ENCODE assay signal across 31 cellular contexts in genomic region chr2:96188821-96189526, GRCh38. TPM values are rescaled to one million over a fixed set of nuclear protein-coding genes. Genes with fewer than 3 reads are reported as not detected.
"Had no signal": no experiment of that assay in that cellular context is flagged by ENCODE, and none has a peak within 500 bp of the region (broad histone marks: within the 10 kb centered on the region; RNA-seq: fewer than 3 reads in every experiment).

No MANE protein-coding gene starts in this region.

- H3K27ac ChIP-seq: SK-N-MC, VCaP had no signal

- ATAC-seq: activated T-cell treated with anti-CD3 and anti-CD28 coated beads, Interleukin-2, amount 50 U/mL, for 72 hours; Panc1; Right ventricle myocardium inferior; T-cell had no signal

- H3K9me3 Mint-ChIP-seq: activated CD4-positive, alpha-beta memory T cell treated with anti-CD3 and anti-CD28 coated beads for 36 hours; activated CD4-positive, alpha-beta T cell treated with anti-CD3 and anti-CD28 coated beads, Interleukin-2, amount 10 ng/mL, durations not matched to agents 7 days and 5 days; activated naive CD4-positive, alpha-beta T cell treated with anti-CD3 and anti-CD28 coated beads, Interleukin-2, amount 10 ng/mL, durations not matched to agents 7 days and 5 days; activated naive CD8-positive, alpha-beta T cell treated with anti-CD3 and anti-CD28 coated beads for 36 hours; activated T-cell treated with anti-CD3 and anti-CD28 coated beads, Interleukin-2, amount 50 U/mL, for 72 hours; activated T-helper 2 cell treated with anti-CD3 and anti-CD28 coated beads, Interferon-gamma antibody, Interleukin-2, Interleukin-4, amounts not matched to agents 10 μg/mL and 5 μg/mL and 100 μg/mL, durations not matched to agents 14 hours and 24 hours and 36 hours; T-cell had no signal

- H3K4me3 ChIP-seq: SK-N-MC had no signal

- H3K27ac Mint-ChIP-seq: activated CD4-positive, alpha-beta memory T cell treated with anti-CD3 and anti-CD28 coated beads for 36 hours; activated naive CD4-positive, alpha-beta T cell treated with anti-CD3 and anti-CD28 coated beads, Interleukin-2, amount 10 ng/mL, durations not matched to agents 7 days and 5 days; activated naive CD8-positive, alpha-beta T cell treated with anti-CD3 and anti-CD28 coated beads for 36 hours; activated T-cell treated with anti-CD3 and anti-CD28 coated beads, Interleukin-2, amount 50 U/mL, for 72 hours; activated T-helper 2 cell treated with anti-CD3 and anti-CD28 coated beads, Interferon-gamma antibody, Interleukin-2, Interleukin-4, amounts not matched to agents 10 μg/mL and 5 μg/mL and 100 μg/mL, durations not matched to agents 14 hours and 24 hours and 36 hours; T-cell had no signal

- H3K4me3 Mint-ChIP-seq: activated CD4-positive, alpha-beta memory T cell treated with anti-CD3 and anti-CD28 coated beads for 36 hours; activated CD4-positive, alpha-beta T cell treated with anti-CD3 and anti-CD28 coated beads, Interleukin-2, amount 10 ng/mL, durations not matched to agents 7 days and 5 days; activated naive CD4-positive, alpha-beta T cell treated with anti-CD3 and anti-CD28 coated beads, Interleukin-2, amount 10 ng/mL, durations not matched to agents 7 days and 5 days; activated naive CD8-positive, alpha-beta T cell treated with anti-CD3 and anti-CD28 coated beads for 36 hours; activated T-cell treated with anti-CD3 and anti-CD28 coated beads, Interleukin-2, amount 50 U/mL, for 72 hours; T-cell had no signal

- H3K27me3 Mint-ChIP-seq: activated CD4-positive, alpha-beta memory T cell treated with anti-CD3 and anti-CD28 coated beads for 36 hours; activated CD4-positive, alpha-beta T cell treated with anti-CD3 and anti-CD28 coated beads, Interleukin-2, amount 10 ng/mL, durations not matched to agents 7 days and 5 days; activated naive CD4-positive, alpha-beta T cell treated with anti-CD3 and anti-CD28 coated beads, Interleukin-2, amount 10 ng/mL, durations not matched to agents 7 days and 5 days; activated naive CD8-positive, alpha-beta T cell treated with anti-CD3 and anti-CD28 coated beads for 36 hours; T-cell had no signal

- DNase-seq: activated CD4-positive, alpha-beta memory T cell treated with anti-CD3 and anti-CD28 coated beads for 36 hours; activated CD4-positive, alpha-beta T cell treated with anti-CD3 and anti-CD28 coated beads, Interleukin-2, amount 10 ng/mL, durations not matched to agents 7 days and 5 days; activated CD4-positive, CD25-positive, alpha-beta regulatory T cell; activated CD8-positive, alpha-beta memory T cell treated with anti-CD3 and anti-CD28 coated beads for 24 hours; activated gamma-delta T cell treated with Interleukin-2 at 50 U/mL for 16 hours; activated naive CD4-positive, alpha-beta T cell treated with anti-CD3 and anti-CD28 coated beads, Interleukin-2, amount 10 ng/mL, durations not matched to agents 7 days and 5 days; activated naive CD8-positive, alpha-beta T cell treated with anti-CD3 and anti-CD28 coated beads for 36 hours; activated T-cell treated with anti-CD3 and anti-CD28 coated beads, Interleukin-2, amount 50 U/mL, for 72 hours; anterior cingulate cortex; Kasumi-1; KBM-7; MV-4-11; NCI-H1105; NCI-H1436; NCI-H1694 treated with DMSO at 0.1 percent for 48 hours; NCI-H2029 treated with DMSO at 0.1 percent for 48 hours; NCI-H345; NCI-H510A treated with DMSO at 0.1 percent for 48 hours; NCI-H69; NK-92 treated with Interleukin-12 subunit alpha and Interleukin-12 subunit beta, amount 100 ng/mL, for 24 hours; OCI-M1; RPMI8226; T-cell; T-helper 2 cell; T1000 had no signal

RNA-seq across cellular contexts. Expression of gene ASTL, which starts 50.7 kb away (rescaled TPM):
- total RNA-seq: cardiac septum, Right ventricle myocardium inferior had no signal
